ENCODE assay signal across 1 cellular context in genomic region chr22:47645450-47645914, GRCh38.
TF ChIP-seq lines count a peak whose summit lies in the region.

No MANE protein-coding gene starts in this region.

TF ChIP-seq in K562, 482 proteins besides CTCF, POLR2A, EP300 and RAD21 (continued from another document and continues in another):
- TF ChIP-seq CLOCK (CRISPR knock-in tag; IDR thresholded peaks at IDR 0.05; ENCODE audit: borderline replicate concordance) (no peak), ZSCAN29 (IDR thresholded peaks at IDR 0.05) (no peak), ARID2 (IDR thresholded peaks at IDR 0.05) (no peak), KLF6 (CRISPR knock-in tag; IDR thresholded peaks at IDR 0.05; ENCODE audit: borderline replicate concordance) (no peak), NR0B1 (IDR thresholded peaks at IDR 0.05; ENCODE audit: partially characterized antibody) (no peak), ZZZ3 (IDR thresholded peaks at IDR 0.05) (no peak), ZBTB40 (IDR thresholded peaks at IDR 0.05) (no peak), ZBTB40 (CRISPR knock-in tag; IDR thresholded peaks at IDR 0.05) (no peak), ZNF518B (CRISPR knock-in tag; IDR thresholded peaks at IDR 0.05) (no peak), ZNF75A (CRISPR knock-in tag; IDR thresholded peaks at IDR 0.05) (no peak), NONO (IDR thresholded peaks at IDR 0.05; ENCODE audit: low read depth in 2 of 2, low read length in 1 of 2) (no peak), ZNF586 (CRISPR knock-in tag; conservative IDR thresholded peaks at IDR 0.05) (no peak), DMBX1 (CRISPR knock-in tag; IDR thresholded peaks at IDR 0.05; ENCODE audit: borderline replicate concordance) (0 out of 2 replicates have a peak, but pooled peaks have one; percentile 62), SNAPC5 (CRISPR knock-in tag; IDR thresholded peaks at IDR 0.05) (no peak), ZBTB34 (CRISPR knock-in tag; IDR thresholded peaks at IDR 0.05) (no peak), SMARCA4 (IDR thresholded peaks at IDR 0.05) (peak; percentile 74; the same call in 1 of the 2 replicates), RB1 (IDR thresholded peaks at IDR 0.05; ENCODE audit: low read depth) (no peak), POLR3A (IDR thresholded peaks at IDR 0.05; ENCODE audit: borderline replicate concordance, extremely low read depth, insufficient read depth, insufficient read length) (no peak), ELK3 (CRISPR knock-in tag; IDR thresholded peaks at IDR 0.05) (no peak), GABPB2 (CRISPR knock-in tag; conservative IDR thresholded peaks at IDR 0.05) (no peak), SPI1 (IDR thresholded peaks at IDR 0.05; ENCODE audit: borderline replicate concordance, low read depth, low read length) (no peak), MEF2D (tag; conservative IDR thresholded peaks at IDR 0.05; ENCODE audit: low read depth) (0 out of 2 replicates have a peak, but pooled peaks have one; percentile 54), BRF1 (IDR thresholded peaks at IDR 0.05; ENCODE audit: borderline replicate concordance, extremely low read depth, insufficient read length) (no peak), ATF6 (CRISPR knock-in tag; IDR thresholded peaks at IDR 0.05) (no peak), PTTG1 (tag; IDR thresholded peaks at IDR 0.05; ENCODE audit: low read depth) (peak; percentile 24; the same call in 1 of the 2 replicates), PRMT5 (CRISPR knock-in tag; IDR thresholded peaks at IDR 0.05) (no peak), ZNF655 (CRISPR knock-in tag; IDR thresholded peaks at IDR 0.05) (no peak)
